In genomic region chr17:53420035-53420641, GRCh38 we compare ENCODE assay signal across 24 cellular contexts.
DNase-seq lines count a peak whose midpoint lies in the region; ATAC-seq, FAIRE-seq and TF ChIP-seq lines count a peak whose summit lies in the region.
"Had no signal": no experiment of that assay in that cellular context is flagged by ENCODE, and none has a peak within 500 bp of the region (broad histone marks: within the 10 kb centered on the region; RNA-seq: fewer than 3 reads in every experiment).

No MANE protein-coding gene starts in this region.

- H2AFZ ChIP-seq in IMR-90 (replicated peaks; ENCODE audit: low read length, poor library complexity) (no peak overlapping the region), keratinocyte (ENCODE audit: control insufficient read depth, low read length) (no peak overlapping the region)

- no TSS peak for BruUV-seq in IMR-90 (replicated peaks; lab: Mats Ljungman, UMichigan)
- no TSS peak for BruUV-seq in Caco-2 (replicated peaks; lab: Mats Ljungman, UMichigan)

- no peak overlapping the region for H4K91ac ChIP-seq in IMR-90 (ENCODE audit: insufficient read depth, low read depth, low read length)

- H3K36me3 Mint-ChIP-seq in Caco-2 (ENCODE audit: insufficient read depth, unreplicated experiment): no peaks in the 10 kb centered on the region
- H3K36me3 Mint-ChIP-seq: CD4-positive, CD25-positive, alpha-beta regulatory T cell; T-cell had no signal

- POLR2A ChIA-PET in IMR-90 (lab: Charles Lee; ENCODE audit: unreplicated experiment) (no interaction called here), Caco-2 (lab: Charles Lee) (no interaction called here)

- H3K4ac ChIP-seq in IMR-90 (ENCODE audit: low read depth, low read length): no peak overlapping the region

- H3K9me3 Mint-ChIP-seq in Caco-2 (ENCODE audit: unreplicated experiment): peaks cover 10% of the 10 kb centered on the region

- no peak overlapping the region for H2BK120ac ChIP-seq in IMR-90 (ENCODE audit: low read depth, low read length)

- H2BK20ac ChIP-seq in IMR-90 (ENCODE audit: low read depth, low read length): no peak overlapping the region

- no CpG with 5 or more reads among the region's 4 CpGs for WGBS in IMR-90 (ENCODE audit: extremely low coverage in 2 of 2, insufficient read length in 1 of 2), 2 experiments

- CTCF ChIA-PET in IMR-90 (lab: Yijun Ruan, JAX): no interaction called here
- CTCF ChIA-PET in Caco-2 (lab: Charles Lee): no interaction called here

- H3K27me3 ChIP-seq in IMR-90 (ENCODE audit: control insufficient read depth, insufficient read depth, low read length) (no peaks in the 10 kb centered on the region), RWPE2 (ENCODE audit: insufficient read depth, poor library complexity, severe bottlenecking) (no peaks in the 10 kb centered on the region), keratinocyte (ENCODE audit: control insufficient read depth, extremely low read depth, insufficient read depth, low read length) (no peaks in the 10 kb centered on the region), Caco-2 (replicated peaks; ENCODE audit: control insufficient read depth, insufficient read depth, low read length) (no peaks in the 10 kb centered on the region)

- no peaks in the 10 kb centered on the region for H3K36me3 ChIP-seq in IMR-90 (ENCODE audit: control insufficient read depth, insufficient read depth, low read length)
- no peaks in the 10 kb centered on the region for H3K36me3 ChIP-seq in RWPE2 (ENCODE audit: low read depth)
- H3K36me3 ChIP-seq in keratinocyte (ENCODE audit: control insufficient read depth in 2 of 2, extremely low read depth in 1 of 2, insufficient read depth in 2 of 2, low read length in 2 of 2): no peaks in the 10 kb centered on the region
- H3K36me3 ChIP-seq in Caco-2 (ENCODE audit: control insufficient read depth, insufficient read depth, low read length): no peaks in the 10 kb centered on the region

- H3K9me3 ChIP-seq in IMR-90 (ENCODE audit: control insufficient read depth, insufficient read depth, low read length) (peaks cover 4% of the 10 kb centered on the region; the same call in 1 of the 2 replicates), RWPE2 (ENCODE audit: severe bottlenecking) (peaks cover 4% of the 10 kb centered on the region), keratinocyte (ENCODE audit: control insufficient read depth, low read depth, low read length) (no peaks in the 10 kb centered on the region), Caco-2 (peaks cover 6% of the 10 kb centered on the region)

- in situ Hi-C loops in IMR-90 (cut with MboI; ENCODE audit: low sequenced_read_pairs): no loop called here

- dilution Hi-C loops in IMR-90 (cut with HindIII; ENCODE audit: low sequenced_read_pairs, unreplicated experiment): no loop called here
- dilution Hi-C loops in keratinocyte (cut with MboI; ENCODE audit: extremely low pct_ligation_motif_present, low sequenced_read_pairs): no loop called here

- H3K4me3 ChIP-seq in IMR-90 (ENCODE audit: insufficient read depth, low read depth, low read length): no peak overlapping the region
- H3K4me3 ChIP-seq in RWPE2 (ENCODE audit: severe bottlenecking): no peak overlapping the region
- H3K4me3 ChIP-seq in keratinocyte (ENCODE audit: control insufficient read depth in 2 of 3, extremely low read depth in 1 of 3, insufficient read depth in 2 of 3, low read depth in 1 of 3, low read length in 3 of 3): no peak overlapping the region
- no peak overlapping the region for H3K4me3 ChIP-seq in Caco-2 (ENCODE audit: low read depth, low read length)
- H3K4me3 ChIP-seq: K562 had no signal

- TF ChIP-seq POLR2A in IMR-90 (IDR thresholded peaks at IDR 0.05; ENCODE audit: low read depth, low read length): no peak

- no peak overlapping the region for H2AK9ac ChIP-seq in IMR-90 (replicated peaks; ENCODE audit: low read depth, low read length, poor library complexity)

- H3K9ac ChIP-seq in IMR-90 (ENCODE audit: low read depth, low read length): no peak overlapping the region
- no peak overlapping the region for H3K9ac ChIP-seq in keratinocyte (ENCODE audit: control insufficient read depth, extremely low read depth, insufficient read depth, low read length)

- H3K4me2 ChIP-seq in IMR-90 (ENCODE audit: low read depth, low read length) (no peak overlapping the region), keratinocyte (ENCODE audit: control insufficient read depth, extremely low read depth, insufficient read depth, low read depth, low read length) (no peak overlapping the region)

- no peak overlapping the region for H3K23ac ChIP-seq in IMR-90 (ENCODE audit: low read depth, low read length)

- DNase-seq in EL (peak; percentile 1), IMR-90 (no peak), RWPE2 (ENCODE audit: low spot score) (no peak), keratinocyte (ENCODE audit: low read depth, low spot score) (no peak), NCI-H2081 (lab: John Stamatoyannopoulos, UW) (no peak), LoVo (ENCODE audit: low spot score) (no peak), Caco-2 (no peak)
- DNase-seq: CD4-positive, CD25-positive, alpha-beta regulatory T cell; DMS53; GDM1; Kasumi-1; NCI-H1092; NCI-H1436; NCI-H187; NCI-H2171 treated with DMSO at 0.1 percent for 48 hours; NCI-H524; NCI-H748 treated with DMSO at 0.1 percent for 48 hours; Right ventricle myocardium superior; T-cell had no signal

- no peak overlapping the region for H3K18ac ChIP-seq in IMR-90 (ENCODE audit: low read depth, low read length)

- no peak overlapping the region for H2AK5ac ChIP-seq in IMR-90 (ENCODE audit: low read depth, low read length)

- peaks cover 3% of the 10 kb centered on the region for H3K27me3 Mint-ChIP-seq in Caco-2 (ENCODE audit: insufficient read depth, unreplicated experiment)
- H3K27me3 Mint-ChIP-seq: CD4-positive, CD25-positive, alpha-beta regulatory T cell; T-cell had no signal

- H3K9me1 ChIP-seq in IMR-90 (ENCODE audit: insufficient read depth, low read length) (no peaks in the 10 kb centered on the region), keratinocyte (ENCODE audit: control insufficient read depth, extremely low read depth, insufficient read depth, low read length) (no peaks in the 10 kb centered on the region)

- peak; percentile 51 for FAIRE-seq in keratinocyte (lab: Jason Lieb, UNC)
- FAIRE-seq: GM12891, GM19239, K562 had no signal

- H3K27ac ChIP-seq in IMR-90 (ENCODE audit: insufficient read depth, low read length) (no peak overlapping the region), RWPE2 (ENCODE audit: poor library complexity, severe bottlenecking) (peak overlapping the region; percentile 5), keratinocyte (ENCODE audit: control insufficient read depth, insufficient read depth, low read length) (no peak overlapping the region)

- ATAC-seq in IMR-90 (ENCODE audit: low read depth) (no peak), RWPE2 (ENCODE audit: low read depth) (peak; percentile 86), GM18907 (IDR thresholded peaks at IDR 0.05; ENCODE audit: unreplicated experiment) (no peak)
- ATAC-seq: HCT116, K562, T-cell had no signal

- intact Hi-C loops in IMR-90 (cut with micrococcal nuclease) (no loop called here), Caco-2 (cut with micrococcal nuclease; ENCODE audit: unreplicated experiment) (no loop called here)

- no peak overlapping the region for H4K8ac ChIP-seq in IMR-90 (ENCODE audit: low read depth in 2 of 2, low read length in 2 of 2)

- H2BK15ac ChIP-seq in IMR-90 (ENCODE audit: low read depth, low read length): no peak overlapping the region

- H3K4me1 Mint-ChIP-seq in Caco-2 (ENCODE audit: low read depth, unreplicated experiment): no peaks in the 10 kb centered on the region
- H3K4me1 Mint-ChIP-seq: CD4-positive, CD25-positive, alpha-beta regulatory T cell; T-cell had no signal

- no peak overlapping the region for H4K5ac ChIP-seq in IMR-90 (ENCODE audit: low read depth, low read length)

- H3K14ac ChIP-seq in IMR-90 (replicated peaks; ENCODE audit: low read depth, low read length): no peak overlapping the region

- no peak for TF ChIP-seq RAD21 in IMR-90 (IDR thresholded peaks at IDR 0.05; ENCODE audit: low read length)

- H3K56ac ChIP-seq in IMR-90 (ENCODE audit: extremely low read depth, insufficient read depth, low read length): no peak overlapping the region

- no peak overlapping the region for H2BK5ac ChIP-seq in IMR-90 (ENCODE audit: low read depth, low read length, poor library complexity, severe bottlenecking)

- H4K20me1 ChIP-seq in IMR-90 (ENCODE audit: insufficient read depth, low read length): no peaks in the 10 kb centered on the region
- H4K20me1 ChIP-seq in keratinocyte (ENCODE audit: control insufficient read depth, extremely low read depth, insufficient read depth, low read length): no peaks in the 10 kb centered on the region

- H3K79me1 ChIP-seq in IMR-90 (ENCODE audit: low read depth in 1 of 2, low read length in 2 of 2): no peaks in the 10 kb centered on the region

- H3K79me2 ChIP-seq in keratinocyte (ENCODE audit: control insufficient read depth, insufficient read depth, low read length): no peaks in the 10 kb centered on the region

- no peak overlapping the region for H3K27ac Mint-ChIP-seq in Caco-2 (ENCODE audit: unreplicated experiment)
- H3K27ac Mint-ChIP-seq: CD4-positive, CD25-positive, alpha-beta regulatory T cell; T-cell had no signal

- no peaks in the 10 kb centered on the region for H3K4me1 ChIP-seq in IMR-90 (ENCODE audit: control insufficient read depth, insufficient read depth, low read length)
- peaks cover 8% of the 10 kb centered on the region for H3K4me1 ChIP-seq in RWPE2 (ENCODE audit: insufficient read depth, poor library complexity, severe bottlenecking)
- no peaks in the 10 kb centered on the region for H3K4me1 ChIP-seq in keratinocyte (ENCODE audit: control insufficient read depth, extremely low read depth, insufficient read depth, low read length)
- no peaks in the 10 kb centered on the region for H3K4me1 ChIP-seq in Caco-2

- H3K4me3 Mint-ChIP-seq in Caco-2 (ENCODE audit: unreplicated experiment): no peak overlapping the region
- H3K4me3 Mint-ChIP-seq: CD4-positive, CD25-positive, alpha-beta regulatory T cell; T-cell had no signal

- TF ChIP-seq CTCF in IMR-90 (conservative IDR thresholded peaks at IDR 0.05; ENCODE audit: low read depth, low read length) (no peak), RWPE2 (IDR thresholded peaks at IDR 0.05; ENCODE audit: poor library complexity, severe bottlenecking) (no peak), keratinocyte (optimal IDR thresholded peaks at IDR 0.05 in 1 of 3, IDR thresholded peaks at IDR 0.05 in 1 of 3, conservative IDR thresholded peaks at IDR 0.05 in 1 of 3; ENCODE audit: extremely low read depth in 1 of 3, insufficient read depth in 2 of 3, low read length in 3 of 3) (no peak), Caco-2 (IDR thresholded peaks at IDR 0.05; ENCODE audit: insufficient read depth in 1 of 2, low read depth in 1 of 2, low read length in 1 of 2, severe bottlenecking in 1 of 2, unreplicated experiment in 1 of 2) (no peak)

TF ChIP-seq in IMR-90, 13 proteins besides CTCF, POLR2A, EP300 and RAD21:
- TF ChIP-seq CEBPB (IDR thresholded peaks at IDR 0.05; ENCODE audit: low read depth, low read length) (peak; percentile 54), MAZ (IDR thresholded peaks at IDR 0.05; ENCODE audit: borderline replicate concordance, low read depth, low read length) (no peak), CHD1 (IDR thresholded peaks at IDR 0.05; ENCODE audit: low read depth, low read length) (no peak), RCOR1 (IDR thresholded peaks at IDR 0.05; ENCODE audit: insufficient replicate concordance, low read length) (no peak), MAFK (IDR thresholded peaks at IDR 0.05; ENCODE audit: low read depth, low read length) (no peak), FOS (IDR thresholded peaks at IDR 0.05; ENCODE audit: low read depth, low read length) (no peak)
TF ChIP-seq in IMR-90: peak in this region for 1.
